ENCODE assay signal across 10 cellular contexts in the genomic region with DNA sequence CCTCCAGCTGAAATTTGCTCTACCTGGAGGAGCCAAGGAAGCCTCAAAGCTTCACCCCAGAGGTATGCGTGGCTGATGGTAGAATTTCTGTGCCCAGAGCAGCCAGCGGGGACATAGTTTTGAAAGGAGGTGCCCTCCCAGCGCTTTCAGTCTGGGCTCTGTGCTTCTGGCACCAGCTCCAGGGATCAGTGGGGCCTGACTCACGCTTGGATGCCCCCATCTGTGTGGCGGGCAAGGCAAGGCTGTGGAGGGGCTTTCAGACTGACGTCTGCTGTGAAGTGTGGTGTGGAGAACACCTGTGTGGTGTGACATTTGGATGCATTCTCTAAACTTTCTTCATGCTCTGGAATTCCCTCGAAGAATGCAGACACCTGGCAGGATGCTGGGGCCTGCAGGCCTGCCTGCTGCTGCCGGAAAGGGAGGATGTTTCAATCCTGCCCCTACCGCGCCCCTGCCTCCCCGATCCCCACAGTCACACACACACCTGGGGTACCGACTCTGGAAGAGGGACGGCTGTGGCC.
DNase-seq lines count a peak whose midpoint lies in the region; ATAC-seq and TF ChIP-seq lines count a peak whose summit lies in the region.
"Had no signal": no experiment of that assay in that cellular context is flagged by ENCODE, and none has a peak within 500 bp of the region (broad histone marks: within the 10 kb centered on the region; RNA-seq: fewer than 3 reads in every experiment).

No MANE protein-coding gene starts in this region.

- no peaks in the 10 kb centered on the region for H3K9me3 ChIP-seq in uterus

- peak; percentile 86 for DNase-seq in astrocyte of the hippocampus (ENCODE audit: low read depth, low spot score)
- peak; percentile 87 for DNase-seq in kidney tubule cell (ENCODE audit: low spot score)
- DNase-seq in uterus = no peak
- DNase-seq in endothelial cell (ENCODE audit: low spot score) = no peak
- no peak for DNase-seq in NK-92 treated with Interleukin-12 subunit alpha and Interleukin-12 subunit beta, amount 100 ng/mL, for 24 hours (lab: John Stamatoyannopoulos, UW)
- DNase-seq in DMS79 (lab: John Stamatoyannopoulos, UW) = no peak
- DNase-seq: activated effector memory CD4-positive, alpha-beta T cell treated with anti-CD3 and anti-CD28 coated beads, Interleukin-2, amount 50 U/mL, for 16 hours had no signal

- intact Hi-C loops in uterus (cut with DNase I; ENCODE audit: low total_unique reads) = loop anchor here (10.0 kb wide), 1 partner anchor 62 kb away; no protein-coding TSS in a partner anchor

- peak; percentile 51 for ATAC-seq in HG02642 (IDR thresholded peaks at IDR 0.05; ENCODE audit: poor library complexity, unreplicated experiment)
- ATAC-seq: esophagus mucosa had no signal

- H3K27ac Mint-ChIP-seq in endothelial cell (ENCODE audit: unreplicated experiment) = no peak overlapping the region
- H3K27ac Mint-ChIP-seq: T-helper 2 cell treated with Interferon-gamma antibody and Interleukin-4, amounts not matched to agents 5 μg/mL and 100 μg/mL, for 36 hours had no signal

- peak overlapping the region; percentile 64 to 65 for H3K27ac ChIP-seq in uterus

- H3K4me1 Mint-ChIP-seq in endothelial cell (ENCODE audit: unreplicated experiment) = peaks cover 11% of the 10 kb centered on the region

- peaks cover 8% of the 10 kb centered on the region for H3K27me3 Mint-ChIP-seq in endothelial cell (ENCODE audit: unreplicated experiment)

- no peak overlapping the region for H3K4me3 Mint-ChIP-seq in endothelial cell (ENCODE audit: unreplicated experiment)
- H3K4me3 Mint-ChIP-seq: T-helper 2 cell treated with Interferon-gamma antibody and Interleukin-4, amounts not matched to agents 5 μg/mL and 100 μg/mL, for 36 hours had no signal

- H3K4me1 ChIP-seq in uterus = no peaks in the 10 kb centered on the region

- H3K4me3 ChIP-seq in uterus = no peak overlapping the region

- TF ChIP-seq POLR2A in uterus (IDR thresholded peaks at IDR 0.05) = no peak

- peaks cover 20% of the 10 kb centered on the region for H3K36me3 Mint-ChIP-seq in endothelial cell (ENCODE audit: low read depth, unreplicated experiment)

- H3K27me3 ChIP-seq in uterus = no peaks in the 10 kb centered on the region

- H3K9me3 Mint-ChIP-seq in endothelial cell (ENCODE audit: unreplicated experiment) = no peaks in the 10 kb centered on the region
- H3K9me3 Mint-ChIP-seq: T-helper 2 cell treated with Interferon-gamma antibody and Interleukin-4, amounts not matched to agents 5 μg/mL and 100 μg/mL, for 36 hours had no signal

- no peaks in the 10 kb centered on the region for H3K36me3 ChIP-seq in uterus

- TF ChIP-seq CTCF in uterus (IDR thresholded peaks at IDR 0.05) (no peak), endothelial cell (IDR thresholded peaks at IDR 0.05; ENCODE audit: unreplicated experiment) (no peak)

Comparison
In these comparisons a context has a peak if more than half of its experiments do, and no peak if none do; other contexts are left out.
1. DNase-seq: peak in astrocyte of the hippocampus (single experiment) and kidney tubule cell (single experiment); none in uterus (0 of 2), endothelial cell (single experiment), NK-92 treated with Interleukin-12 subunit alpha and Interleukin-12 subunit beta, amount 100 ng/mL, for 24 hours (single experiment) and DMS79 (single experiment).